Comparison of ENCODE assay signal across 15 cellular contexts in genomic region chr6:82298012-82298411, GRCh38. TPM values are rescaled to one million over a fixed set of nuclear protein-coding genes. Genes with fewer than 3 reads are reported as not detected.
A peak's percentile ranks its signal among the peaks of the same experiment; 100 is the strongest.
DNase-seq lines count a peak whose midpoint lies in the region; ATAC-seq and TF ChIP-seq lines count a peak whose summit lies in the region.
"Had no signal": no experiment of that assay in that cellular context is flagged by ENCODE, and none has a peak within 500 bp of the region (broad histone marks: within the 10 kb centered on the region; RNA-seq: fewer than 3 reads in every experiment).

No MANE protein-coding gene starts in this region.

- H3K4me3 Mint-ChIP-seq in endodermal cell = no peak overlapping the region
- no peak overlapping the region for H3K4me3 Mint-ChIP-seq in T-helper 2 cell treated with Interferon-gamma antibody and Interleukin-4, amounts not matched to agents 5 μg/mL and 100 μg/mL, for 36 hours
- H3K4me3 Mint-ChIP-seq: activated CD4-positive, alpha-beta T cell treated with anti-CD3 and anti-CD28 coated beads, Interleukin-2, amount 10 ng/mL, durations not matched to agents 24 days and 14 days; activated naive CD8-positive, alpha-beta T cell treated with anti-CD3 and anti-CD28 coated beads for 36 hours had no signal

- H3K9me2 ChIP-seq in HCT116 (ENCODE audit: insufficient read depth) = no peaks in the 10 kb centered on the region

- POLR2A ChIA-PET in HCT116 (lab: Charles Lee) = no interaction called here

- H3K27me3 ChIP-seq in HCT116 (ENCODE audit: insufficient read depth, low read length) (no peaks in the 10 kb centered on the region), endodermal cell (ENCODE audit: control insufficient read depth, insufficient read depth, low read length, poor library complexity, severe bottlenecking) (no peaks in the 10 kb centered on the region)

- no peaks in the 10 kb centered on the region for H3K27me3 Mint-ChIP-seq in endodermal cell (ENCODE audit: insufficient read depth)
- no peaks in the 10 kb centered on the region for H3K27me3 Mint-ChIP-seq in T-helper 2 cell treated with Interferon-gamma antibody and Interleukin-4, amounts not matched to agents 5 μg/mL and 100 μg/mL, for 36 hours (ENCODE audit: low read depth)
- H3K27me3 Mint-ChIP-seq: activated CD4-positive, alpha-beta T cell treated with anti-CD3 and anti-CD28 coated beads, Interleukin-2, amount 10 ng/mL, durations not matched to agents 24 days and 14 days had no signal

- peaks cover 16% of the 10 kb centered on the region for H3K4me1 Mint-ChIP-seq in endodermal cell
- H3K4me1 Mint-ChIP-seq in T-helper 2 cell treated with Interferon-gamma antibody and Interleukin-4, amounts not matched to agents 5 μg/mL and 100 μg/mL, for 36 hours (ENCODE audit: low read depth) = no peaks in the 10 kb centered on the region
- H3K4me1 Mint-ChIP-seq: activated CD4-positive, alpha-beta T cell treated with anti-CD3 and anti-CD28 coated beads, Interleukin-2, amount 10 ng/mL, durations not matched to agents 24 days and 14 days; activated naive CD8-positive, alpha-beta T cell treated with anti-CD3 and anti-CD28 coated beads for 36 hours had no signal

- H3K4me1 ChIP-seq in HCT116 (ENCODE audit: control insufficient read depth in 1 of 2, insufficient read depth in 2 of 2, low read length in 2 of 2) (peaks cover 6 to 17% of the 10 kb centered on the region in 2 experiments; a peak in 3 of 4 replicates), endodermal cell (ENCODE audit: control insufficient read depth, insufficient read depth, low read length) (no peaks in the 10 kb centered on the region)

- TF ChIP-seq RAD21 in HCT116 (IDR thresholded peaks at IDR 0.05; ENCODE audit: low read depth) = no peak

- ATAC-seq in HCT116 (peak; percentile 69), HG03378 (IDR thresholded peaks at IDR 0.05; ENCODE audit: unreplicated experiment) (no peak)
- ATAC-seq: right cardiac atrium had no signal

- H3K27ac Mint-ChIP-seq in endodermal cell = no peak overlapping the region
- H3K27ac Mint-ChIP-seq in T-helper 2 cell treated with Interferon-gamma antibody and Interleukin-4, amounts not matched to agents 5 μg/mL and 100 μg/mL, for 36 hours = no peak overlapping the region
- H3K27ac Mint-ChIP-seq: activated CD4-positive, alpha-beta T cell treated with anti-CD3 and anti-CD28 coated beads, Interleukin-2, amount 10 ng/mL, durations not matched to agents 24 days and 14 days; activated naive CD8-positive, alpha-beta T cell treated with anti-CD3 and anti-CD28 coated beads for 36 hours had no signal

- H3K27ac ChIP-seq in HCT116 (ENCODE audit: low read depth, low read length) (peak overlapping the region; percentile 40; the same call in 1 of the 2 replicates), endodermal cell (ENCODE audit: low read depth, low read length) (no peak overlapping the region)

- WGBS in endodermal cell (ENCODE audit: insufficient coverage in 1 of 2, insufficient read length in 1 of 2), 2 experiments = 85 to 89% methylated on average over 5 to 12 of the region's 12 CpGs

- H3K9me3 ChIP-seq in HCT116 (ENCODE audit: control insufficient read depth in 1 of 2, insufficient read depth in 1 of 2, low read depth in 1 of 2, low read length in 2 of 2) (no peaks in the 10 kb centered on the region), endodermal cell (ENCODE audit: control insufficient read depth, low read length) (peaks cover 15% of the 10 kb centered on the region)

- CTCF ChIA-PET in HCT116 (lab: Charles Lee) = no interaction called here

- H4K20me1 ChIP-seq in HCT116 (ENCODE audit: insufficient read depth) = no peaks in the 10 kb centered on the region

- H3K79me2 ChIP-seq in HCT116 (ENCODE audit: insufficient read depth, low read length) = no peaks in the 10 kb centered on the region

- H3K4me3 ChIP-seq in HCT116 (replicated peaks in 1 of 2; ENCODE audit: low read depth in 1 of 2, low read length in 2 of 2) (peak overlapping the region; percentile 19 to 20), endodermal cell (ENCODE audit: low read length) (no peak overlapping the region), skeletal muscle cell (ENCODE audit: low read depth, low read length) (no peak overlapping the region)

- BruUV-seq in HCT116 (replicated peaks; lab: Mats Ljungman, UMichigan) = no TSS peak

- H3K9me3 Mint-ChIP-seq in endodermal cell = peaks cover 28% of the 10 kb centered on the region
- peaks cover 12% of the 10 kb centered on the region for H3K9me3 Mint-ChIP-seq in T-helper 2 cell treated with Interferon-gamma antibody and Interleukin-4, amounts not matched to agents 5 μg/mL and 100 μg/mL, for 36 hours

- intact Hi-C loops in HCT116 (cut with micrococcal nuclease) = no loop called here

- RAD21 ChIA-PET in HCT116 (lab: Charles Lee; ENCODE audit: low non-redundant PET in 1 of 2, low total read pairs in 2 of 2, uncharacterized antibody in 2 of 2, unreplicated experiment in 2 of 2) = no interaction called here

- DNase-seq in HCT116 (ENCODE audit: low read depth, low spot score) (peak; percentile 39), RPMI7951 (ENCODE audit: low read depth) (peak; percentile 79), endodermal cell (peak; percentile 49), skeletal muscle cell (ENCODE audit: low read depth) (peak; percentile 4), SIG-M5 treated with dmso at 0.1 percent for 504 hours (lab: John Stamatoyannopoulos, UW; ENCODE audit: unreplicated experiment) (no peak)
- DNase-seq in T-helper 2 cell treated with Interferon-gamma antibody and Interleukin-4, amounts not matched to agents 5 μg/mL and 100 μg/mL, for 36 hours (ENCODE audit: low spot score) = no peak
- DNase-seq: activated CD4-positive, alpha-beta T cell treated with anti-CD3 and anti-CD28 coated beads, Interleukin-2, amount 10 ng/mL, durations not matched to agents 24 days and 14 days; activated naive CD8-positive, alpha-beta T cell treated with anti-CD3 and anti-CD28 coated beads for 36 hours; central memory CD4-positive, alpha-beta T cell; NCI-H774; nucleus accumbens; right cardiac atrium; stimulated activated CD4-positive, alpha-beta T cell treated with anti-CD3 and anti-CD28 coated beads, Interleukin-2, amount 100 ng/mL, for 24 hours; substantia nigra had no signal

- H3K4me2 ChIP-seq in HCT116 (ENCODE audit: low read length) = peak overlapping the region; percentile 68

- TF ChIP-seq CTCF in HCT116 (IDR thresholded peaks at IDR 0.05 in 2 of 3, conservative IDR thresholded peaks at IDR 0.05 in 1 of 3; ENCODE audit: borderline replicate concordance in 1 of 3, insufficient read depth in 1 of 3, low read depth in 2 of 3, low read length in 2 of 3) (no peak), endodermal cell (conservative IDR thresholded peaks at IDR 0.05) (no peak)

- H3K9ac ChIP-seq in HCT116 (ENCODE audit: low read length) = no peak overlapping the region; the same call in 1 of the 2 replicates
- no peak overlapping the region for H3K9ac ChIP-seq in endodermal cell (ENCODE audit: extremely low read depth, low read length, poor library complexity, severe bottlenecking)

- peak overlapping the region; percentile 83 for H2AFZ ChIP-seq in HCT116 (ENCODE audit: low read depth, low read length, poor library complexity, severe bottlenecking)

- TF ChIP-seq POLR2A in HCT116 (IDR thresholded peaks at IDR 0.05; ENCODE audit: borderline replicate concordance, extremely low read depth, insufficient read depth, insufficient read length) = no peak

- H3K36me3 Mint-ChIP-seq in endodermal cell (ENCODE audit: low read depth) = peaks cover 3% of the 10 kb centered on the region
- no peaks in the 10 kb centered on the region for H3K36me3 Mint-ChIP-seq in T-helper 2 cell treated with Interferon-gamma antibody and Interleukin-4, amounts not matched to agents 5 μg/mL and 100 μg/mL, for 36 hours (ENCODE audit: low read depth)
- H3K36me3 Mint-ChIP-seq: activated naive CD8-positive, alpha-beta T cell treated with anti-CD3 and anti-CD28 coated beads for 36 hours had no signal

- H3K36me3 ChIP-seq in HCT116 (ENCODE audit: control insufficient read depth in 1 of 2, insufficient read depth in 2 of 2, low read length in 2 of 2) (no peaks in the 10 kb centered on the region), endodermal cell (ENCODE audit: control insufficient read depth, insufficient read depth, low read length) (no peaks in the 10 kb centered on the region)

TF ChIP-seq in HCT116, 20 proteins besides CTCF, POLR2A, EP300 and RAD21:
- TF ChIP-seq SP1 (IDR thresholded peaks at IDR 0.05; ENCODE audit: low read depth) (peak; percentile 34; the same call in 1 of the 2 replicates), ELF1 (IDR thresholded peaks at IDR 0.05; ENCODE audit: borderline replicate concordance, low read depth) (no peak), POLR2AphosphoS5 (IDR thresholded peaks at IDR 0.05; ENCODE audit: low read depth, low read length) (no peak), JUND (IDR thresholded peaks at IDR 0.05) (peak; percentile 59), MAX (IDR thresholded peaks at IDR 0.05) (no peak), ZFX (IDR thresholded peaks at IDR 0.05) (no peak), FOSL1 (IDR thresholded peaks at IDR 0.05; ENCODE audit: low read depth) (peak; percentile 67), SIN3A (IDR thresholded peaks at IDR 0.05; ENCODE audit: low read depth) (no peak), CEBPB (IDR thresholded peaks at IDR 0.05; ENCODE audit: low read depth) (no peak)

RNA-seq across cellular contexts. Expression of gene IBTK, which starts 50.5 kb away (rescaled TPM):
- total RNA-seq in HCT116 (2021; ENCODE audit: unreplicated experiment) (36.6 TPM), endodermal cell (10 to 100 TPM; 35.8 to 46.2 TPM)
- 13.4 and 13.7 TPM in 2 replicates for polyA plus RNA-seq in HCT116 (2012)
- 35.3 and 41.5 TPM in 2 replicates for total RNA-seq in RPMI7951 (2014; rRNA removed; shearing (Covaris generic))
- 29.1 TPM for polyA plus RNA-seq in endodermal cell (2013, experiment 1 of 2)
- polyA plus RNA-seq in endodermal cell (2013, experiment 2 of 2) = 29.0 TPM

Comparison
In these comparisons a context has a peak if more than half of its experiments do, and no peak if none do; other contexts are left out.
1. DNase-seq: peak in HCT116 (single experiment), RPMI7951 (single experiment), endodermal cell (single experiment) and skeletal muscle cell (single experiment); none in SIG-M5 treated with dmso at 0.1 percent for 504 hours (single experiment) and T-helper 2 cell treated with Interferon-gamma antibody and Interleukin-4, amounts not matched to agents 5 μg/mL and 100 μg/mL, for 36 hours (single experiment).
2. H3K4me3 ChIP-seq: peak in HCT116 (2 of 2); none in endodermal cell (single experiment) and skeletal muscle cell (single experiment).